ENCODE assay signal across 26 cellular contexts in the genomic region with DNA sequence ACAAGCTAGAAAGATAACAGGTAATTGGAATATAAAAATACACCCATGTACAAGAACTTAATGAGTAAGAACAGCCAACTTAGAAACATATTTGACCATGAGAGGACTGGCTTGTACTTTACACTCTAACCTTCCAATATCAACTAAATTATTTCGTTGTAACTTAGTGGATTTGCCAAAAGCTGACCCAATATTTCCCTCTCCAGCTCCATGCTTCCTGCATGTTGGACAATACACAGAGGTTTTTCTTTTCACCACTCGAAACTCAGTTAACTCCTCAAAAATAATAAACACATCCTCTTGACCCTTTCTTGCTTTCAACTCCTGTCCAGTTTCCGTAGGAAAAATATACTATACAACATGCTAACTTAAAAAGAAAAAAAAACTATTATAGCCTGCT.
A peak's percentile ranks its signal among the peaks of the same experiment; 100 is the strongest.
DNase-seq lines count a peak whose midpoint lies in the region; ATAC-seq and TF ChIP-seq lines count a peak whose summit lies in the region.
"Had no signal": no experiment of that assay in that cellular context is flagged by ENCODE, and none has a peak within 500 bp of the region (broad histone marks: within the 10 kb centered on the region; RNA-seq: fewer than 3 reads in every experiment).

No MANE protein-coding gene starts in this region.

- H3K4me3 Mint-ChIP-seq in mesothelial cell of epicardium (no peak overlapping the region), type B pancreatic cell (peak overlapping the region; percentile 2)
- H3K4me3 Mint-ChIP-seq: CD4-positive, alpha-beta T cell; H9 had no signal

- H3K4me1 Mint-ChIP-seq in mesothelial cell of epicardium (peaks cover 44% of the 10 kb centered on the region), type B pancreatic cell (ENCODE audit: unreplicated experiment) (peaks cover 17% of the 10 kb centered on the region)

- ATAC-seq in right cardiac atrium = peak; percentile 47 to 55
- no peak for ATAC-seq in HG03469 (IDR thresholded peaks at IDR 0.05; ENCODE audit: unreplicated experiment)

- TF ChIP-seq CTCF in fibroblast of lung (conservative IDR thresholded peaks at IDR 0.05 in 1 of 2, IDR thresholded peaks at IDR 0.05 in 1 of 2; ENCODE audit: low read depth in 1 of 2, low read length in 2 of 2) (no peak), mesothelial cell of epicardium (IDR thresholded peaks at IDR 0.05; ENCODE audit: unreplicated experiment) (no peak), type B pancreatic cell (conservative IDR thresholded peaks at IDR 0.05) (no peak)

- no peak overlapping the region for H3K9ac ChIP-seq in fibroblast of lung (ENCODE audit: insufficient read depth, low read length)
- H3K9ac ChIP-seq: BLaER1, KMS-11 had no signal

- H3K4me3 ChIP-seq in right cardiac atrium (ENCODE audit: low read length) = peak overlapping the region; percentile 8
- H3K4me3 ChIP-seq in fibroblast of lung (replicated peaks in 1 of 4; ENCODE audit: control extremely low read depth in 1 of 4, insufficient read depth in 1 of 4, low read depth in 3 of 4, low read length in 4 of 4) = no peak overlapping the region
- H3K4me3 ChIP-seq: BLaER1, PC-9 had no signal

- H4K20me1 ChIP-seq in fibroblast of lung (ENCODE audit: control insufficient read depth, extremely low read depth, insufficient read depth, low read length) = no peaks in the 10 kb centered on the region
- H4K20me1 ChIP-seq: BLaER1 had no signal

- H3K9me3 ChIP-seq in right cardiac atrium (ENCODE audit: control insufficient read depth, low read length) = no peaks in the 10 kb centered on the region
- no peaks in the 10 kb centered on the region for H3K9me3 ChIP-seq in fibroblast of lung (ENCODE audit: control insufficient read depth, insufficient read depth, low read depth, low read length)
- H3K9me3 ChIP-seq: BLaER1 had no signal

- H3K27me3 Mint-ChIP-seq in mesothelial cell of epicardium (ENCODE audit: low read depth) (no peaks in the 10 kb centered on the region), type B pancreatic cell (no peaks in the 10 kb centered on the region)
- H3K27me3 Mint-ChIP-seq: CD4-positive, alpha-beta T cell had no signal

- H3K9me3 Mint-ChIP-seq in mesothelial cell of epicardium = peaks cover 7% of the 10 kb centered on the region
- H3K9me3 Mint-ChIP-seq in type B pancreatic cell = no peaks in the 10 kb centered on the region

- H3K4me1 ChIP-seq in right cardiac atrium (ENCODE audit: control insufficient read depth, insufficient read depth, low read length) (no peaks in the 10 kb centered on the region), fibroblast of lung (ENCODE audit: control insufficient read depth, extremely low read depth, insufficient read depth, low read length) (no peaks in the 10 kb centered on the region)
- H3K4me1 ChIP-seq: BLaER1 had no signal

- H3K36me3 ChIP-seq in fibroblast of lung (ENCODE audit: control insufficient read depth, insufficient read depth, low read length) = no peaks in the 10 kb centered on the region
- H3K36me3 ChIP-seq: BLaER1 had no signal

- intact Hi-C loops in right cardiac atrium (cut with DNase I) (loop anchor here in 2 of 4 donors (5.0 kb wide), 1 partner anchor 368 kb away; no protein-coding TSS in a partner anchor), cardiac septum (cut with DNase I) (no loop called here)

- H3K27ac Mint-ChIP-seq in mesothelial cell of epicardium (peak overlapping the region; percentile 57), type B pancreatic cell (no peak overlapping the region)
- H3K27ac Mint-ChIP-seq: CD4-positive, alpha-beta T cell; H9 had no signal

- H3K27ac ChIP-seq in right cardiac atrium (ENCODE audit: low read length) (no peak overlapping the region), fibroblast of lung (ENCODE audit: insufficient read depth, low read length) (no peak overlapping the region)
- H3K27ac ChIP-seq: 22Rv1, BLaER1, KMS-11, PC-9 had no signal

- no peak overlapping the region for H3K4me2 ChIP-seq in fibroblast of lung (ENCODE audit: extremely low read depth, insufficient read depth, low read length)
- H3K4me2 ChIP-seq: BLaER1, KMS-11, PC-9 had no signal

- WGBS in right cardiac atrium = 32% methylated on average over 3 of the region's 3 CpGs

- H3K79me2 ChIP-seq in fibroblast of lung (ENCODE audit: control insufficient read depth, insufficient read depth, low read length) = no peaks in the 10 kb centered on the region

- H3K36me3 Mint-ChIP-seq in mesothelial cell of epicardium (peaks cover 8% of the 10 kb centered on the region), type B pancreatic cell (no peaks in the 10 kb centered on the region)

- DNase-seq in right cardiac atrium = no peak
- no peak for DNase-seq in cardiac septum (ENCODE audit: low spot score)
- DNase-seq in fibroblast of lung (ENCODE audit: low read depth in 2 of 2) = peak in 1 of 2 donors; percentile 24
- no peak for DNase-seq in mesothelial cell of epicardium (ENCODE audit: low spot score in 2 of 2, unreplicated experiment in 2 of 2)
- DNase-seq in type B pancreatic cell (ENCODE audit: extremely low spot score, unreplicated experiment) = no peak
- no peak for DNase-seq in NCI-H2107 treated with DMSO at 0.1 percent for 48 hours (lab: John Stamatoyannopoulos, UW; ENCODE audit: unreplicated experiment)
- DNase-seq in NOMO-1 treated with dmso at 0.1 percent for 144 hours (lab: John Stamatoyannopoulos, UW; ENCODE audit: unreplicated experiment) = no peak
- DNase-seq: ACHN; CD4-positive, alpha-beta T cell; COR-L47; DMS79; H9; MV-4-11; NCI-H1105 treated with DMSO at 0.1 percent for 48 hours; NCI-H1694; NCI-H2081; NCI-H2171 treated with DMSO at 0.1 percent for 48 hours; NCI-H446; NCI-H526; PC-9; RPMI8226; SHP77 had no signal

- peak overlapping the region; percentile 12 for H2AFZ ChIP-seq in fibroblast of lung (ENCODE audit: low read length)
- H2AFZ ChIP-seq: PC-9 had no signal

- H3K27me3 ChIP-seq in right cardiac atrium (ENCODE audit: control insufficient read depth, insufficient read depth) (no peaks in the 10 kb centered on the region), fibroblast of lung (ENCODE audit: control insufficient read depth, insufficient read depth, low read length) (no peaks in the 10 kb centered on the region)
- H3K27me3 ChIP-seq: BLaER1 had no signal
